ENCODE assay signal across 16 cellular contexts in genomic region chr14:104969741-104970230, GRCh38. TPM values are rescaled to one million over a fixed set of nuclear protein-coding genes. Genes with fewer than 3 reads are reported as not detected.
DNase-seq lines count a peak whose midpoint lies in the region; ATAC-seq, FAIRE-seq and TF ChIP-seq lines count a peak whose summit lies in the region.
"Had no signal": no experiment of that assay in that cellular context is flagged by ENCODE, and none has a peak within 500 bp of the region (broad histone marks: within the 10 kb centered on the region; RNA-seq: fewer than 3 reads in every experiment).

No MANE protein-coding gene starts in this region.

- BruUV-seq in PC-3 (replicated peaks; lab: Mats Ljungman, UMichigan), result TSS peak; percentile 9

- FAIRE-seq in frontal cortex (lab: Jason Lieb, UNC), result no peak
- FAIRE-seq: islet of Langerhans had no signal

- peak overlapping the region; percentile 95 for H3K27ac Mint-ChIP-seq in chondrocyte (ENCODE audit: unreplicated experiment)
- H3K27ac Mint-ChIP-seq: GM23338 had no signal

- DNase-seq in PC-3, result no peak
- no peak for DNase-seq in chondrocyte (ENCODE audit: low spot score)
- peak; percentile 44 for DNase-seq in lower lobe of right lung
- no peak for DNase-seq in H4 (ENCODE audit: low spot score)
- DNase-seq in frontal cortex (ENCODE audit: low spot score in 2 of 2), result no peak
- DNase-seq in mesenteric fat pad (ENCODE audit: low spot score), result no peak
- DNase-seq: activated T-cell treated with anti-CD3 and anti-CD28 coated beads, Interleukin-2, amount 50 U/mL, for 4 hours; NCI-H1092; SHP77 treated with DMSO at 0.1 percent for 48 hours; stimulated activated CD4-positive, alpha-beta T cell treated with anti-CD3 and anti-CD28 coated beads, Interleukin-2, amount 100 ng/mL, for 48 hours; stimulated activated naive CD4-positive, alpha-beta T cell had no signal

- peak overlapping the region; percentile 81 for H3K4me2 ChIP-seq in PC-3 (ENCODE audit: low read length)
- H3K4me2 ChIP-seq: GM23338 had no signal

- H3K36me3 ChIP-seq in PC-3 (ENCODE audit: low read depth, low read length) (no peaks in the 10 kb centered on the region), lower lobe of right lung (no peaks in the 10 kb centered on the region), subcutaneous abdominal adipose tissue (ENCODE audit: control insufficient read depth in 5 of 5, insufficient read depth in 5 of 5, low read length in 5 of 5) (no peaks in the 10 kb centered on the region)

- no peaks in the 10 kb centered on the region for H3F3A ChIP-seq in PC-3 (ENCODE audit: low read length, unreplicated experiment)

- H3K27me3 ChIP-seq in PC-3 (ENCODE audit: low read length) (no peaks in the 10 kb centered on the region), lower lobe of right lung (ENCODE audit: low read depth) (no peaks in the 10 kb centered on the region), subcutaneous abdominal adipose tissue (ENCODE audit: control insufficient read depth in 5 of 5, insufficient read depth in 4 of 5, low read length in 5 of 5) (peaks cover 42 to 65% (median 52%) of the 10 kb centered on the region in 5 donors)

- no peaks in the 10 kb centered on the region for H3K9me3 ChIP-seq in PC-3 (ENCODE audit: low read length)
- no peaks in the 10 kb centered on the region for H3K9me3 ChIP-seq in lower lobe of right lung
- no peaks in the 10 kb centered on the region for H3K9me3 ChIP-seq in subcutaneous abdominal adipose tissue (ENCODE audit: control insufficient read depth in 5 of 5, low read length in 5 of 5)

- H3K4me3 ChIP-seq in PC-3 (ENCODE audit: low read length) (peak overlapping the region; percentile 47; the same call in 1 of the 2 replicates), lower lobe of right lung (peak overlapping the region; percentile 42), subcutaneous abdominal adipose tissue (ENCODE audit: low read depth in 1 of 5, low read length in 5 of 5) (peak overlapping the region; percentile 50 to 61 (median 57))
- H3K4me3 ChIP-seq: GM23338 had no signal

- H3K4me1 Mint-ChIP-seq in chondrocyte (ENCODE audit: low read depth), result peaks cover 82% of the 10 kb centered on the region

- CTCF ChIA-PET in PC-3 (lab: Charles Lee), result interaction anchor here (0.6 kb wide), 1 partner anchor 217 kb away, joined by 3 read pairs; the partner anchor contains the start of gene SIVA1

- H3K9me2 ChIP-seq in PC-3 (replicated peaks; ENCODE audit: low read length), result no peaks in the 10 kb centered on the region

- H2AFZ ChIP-seq in PC-3 (ENCODE audit: low read length), result no peak overlapping the region
- H2AFZ ChIP-seq: GM23338 had no signal

- peaks cover 16% of the 10 kb centered on the region; the same call in 1 of the 2 replicates for H3K79me2 ChIP-seq in PC-3 (ENCODE audit: low read length)

- POLR2A ChIA-PET in PC-3 (lab: Charles Lee; ENCODE audit: unreplicated experiment), result interaction anchor here (1.5 kb wide), 1 partner anchor 51 kb away, joined by 9 read pairs; the partner anchor contains the start of gene CDCA4

- peak overlapping the region; percentile 47 for H3K9ac ChIP-seq in PC-3 (ENCODE audit: low read length)
- peak overlapping the region in 1 of 5 donors; percentile 25 for H3K9ac ChIP-seq in subcutaneous abdominal adipose tissue (ENCODE audit: low read length in 5 of 5)

- intact Hi-C loops in PC-3 (cut with micrococcal nuclease) (loop anchor here (5.0 kb wide), 1 partner anchor 37 kb away; no protein-coding TSS in a partner anchor), lower lobe of right lung (cut with DNase I) (loop anchor here (10.0 kb wide), 1 partner anchor 75 kb away; no protein-coding TSS in a partner anchor)

- no peaks in the 10 kb centered on the region for H3K27me3 Mint-ChIP-seq in chondrocyte (ENCODE audit: low read depth)

- H3K4me1 ChIP-seq in PC-3 (ENCODE audit: insufficient read depth, low read length) (peaks cover 78% of the 10 kb centered on the region), lower lobe of right lung (peaks cover 68% of the 10 kb centered on the region), subcutaneous abdominal adipose tissue (ENCODE audit: control insufficient read depth in 5 of 5, insufficient read depth in 5 of 5, low read length in 5 of 5) (peaks cover 0 to 59% (median 49%) of the 10 kb centered on the region in 5 donors)

- no peak for TF ChIP-seq CTCF in PC-3 (conservative IDR thresholded peaks at IDR 0.05; ENCODE audit: low read depth, low read length)
- TF ChIP-seq CTCF in chondrocyte (IDR thresholded peaks at IDR 0.05), result no peak
- no peak for TF ChIP-seq CTCF in lower lobe of right lung (IDR thresholded peaks at IDR 0.05)

- no peaks in the 10 kb centered on the region for H3K9me3 Mint-ChIP-seq in chondrocyte (ENCODE audit: low read depth)
- H3K9me3 Mint-ChIP-seq: activated T-cell treated with anti-CD3 and anti-CD28 coated beads, Interleukin-2, amount 50 U/mL, for 4 hours; GM23338 had no signal

- H3K36me3 Mint-ChIP-seq in chondrocyte (ENCODE audit: low read depth), result no peaks in the 10 kb centered on the region

- H3K4me3 Mint-ChIP-seq in chondrocyte (ENCODE audit: unreplicated experiment), result peak overlapping the region; percentile 84
- H3K4me3 Mint-ChIP-seq: activated T-cell treated with anti-CD3 and anti-CD28 coated beads, Interleukin-2, amount 50 U/mL, for 4 hours had no signal

- no peak for ATAC-seq in PC-3
- ATAC-seq in lower lobe of right lung, result no peak
- no peak for ATAC-seq in GM18519 (IDR thresholded peaks at IDR 0.05; ENCODE audit: low FRiP score, unreplicated experiment)
- ATAC-seq: activated T-cell treated with anti-CD3 and anti-CD28 coated beads, Interleukin-2, amount 50 U/mL, for 4 hours had no signal

- H4K20me1 ChIP-seq in PC-3 (ENCODE audit: low read length), result no peaks in the 10 kb centered on the region

- H3K27ac ChIP-seq in PC-3 (ENCODE audit: low read length) (peak overlapping the region; percentile 73), lower lobe of right lung (peak overlapping the region; percentile 86), subcutaneous abdominal adipose tissue (ENCODE audit: low read depth, low read length) (no peak overlapping the region)
- H3K27ac ChIP-seq: VCaP had no signal

RNA-seq across cellular contexts. Expression of gene AHNAK2, which starts 8.4 kb away (rescaled TPM):
- 25.0 and 31.1 TPM in 2 replicates for total RNA-seq in PC-3 (2014; rRNA removed)
- 271 to 361 TPM (median 274 TPM) in 3 replicates for total RNA-seq in chondrocyte
- 10.8 TPM for total RNA-seq in lower lobe of right lung
- total RNA-seq in H4 (2014; rRNA removed; shearing (Covaris generic)), result 4.4 and 5.2 TPM in 2 replicates
- total RNA-seq in frontal cortex, result 20.0 TPM
- total RNA-seq in mesenteric fat pad, result 15.7 TPM

RNA-seq across cellular contexts. Expression of gene CLBA1, which starts 15.8 kb away (rescaled TPM):
- 19.2 and 27.5 TPM in 2 replicates for total RNA-seq in PC-3 (2014; rRNA removed)
- 6.0 to 6.3 TPM (median 6.3 TPM) in 3 replicates for total RNA-seq in chondrocyte
- 10.5 TPM for total RNA-seq in lower lobe of right lung
- 2.4 and 4.4 TPM in 2 replicates for total RNA-seq in H4 (2014; rRNA removed; shearing (Covaris generic))
- total RNA-seq in frontal cortex, result 13.0 TPM
- 2.8 TPM for total RNA-seq in mesenteric fat pad

RNA-seq across cellular contexts. Expression of gene PLD4, which starts 45.1 kb away (rescaled TPM):
- total RNA-seq in PC-3 (2014; rRNA removed) (0.04 TPM in 1 of 2 replicates, not detected in the other), chondrocyte (0.07 to 0.10 TPM in 2 of 3 replicates, not detected in the other), lower lobe of right lung (1.2 TPM), frontal cortex (3.7 TPM), mesenteric fat pad (0.06 TPM)
- total RNA-seq in H4 (2014; rRNA removed; shearing (Covaris generic)), result not detected in 2 replicates
- total RNA-seq: GM23338 had no signal

RNA-seq across cellular contexts. Expression of gene CDCA4, which starts 51.1 kb away (rescaled TPM):
- total RNA-seq in PC-3 (2014; rRNA removed) (113 and 133 TPM in 2 replicates), chondrocyte (15.6 to 18.8 TPM (median 18.0 TPM) in 3 replicates), lower lobe of right lung (6.9 TPM), frontal cortex (11.0 TPM), mesenteric fat pad (3.4 TPM)
- 42.8 and 46.1 TPM in 2 replicates for total RNA-seq in H4 (2014; rRNA removed; shearing (Covaris generic))
